20 cellular contexts compared by ENCODE assay signal in the genomic region with DNA sequence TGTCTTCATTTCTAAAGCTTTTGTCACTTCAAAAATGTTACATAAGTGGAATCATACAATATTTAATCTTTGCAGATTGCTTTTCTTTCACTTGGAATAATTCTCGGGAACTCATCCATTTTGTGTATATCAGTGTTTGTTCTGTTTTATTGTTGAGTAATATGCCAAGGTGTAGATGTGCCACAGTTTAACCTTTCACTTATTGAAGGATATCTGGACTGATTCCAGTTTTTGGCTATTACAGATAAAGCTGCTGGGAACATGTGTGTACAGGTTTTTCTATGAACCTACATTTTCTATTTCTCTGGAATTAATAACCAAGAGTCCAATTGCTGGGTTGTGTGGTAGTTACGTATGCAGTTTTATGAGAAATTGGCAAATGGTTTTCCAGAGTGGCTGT.
"Had no signal": no experiment of that assay in that cellular context is flagged by ENCODE, and none has a peak within 500 bp of the region (broad histone marks: within the 10 kb centered on the region; RNA-seq: fewer than 3 reads in every experiment).

No MANE protein-coding gene starts in this region.

- FAIRE-seq: endothelial cell of umbilical vein, islet of Langerhans, urothelium cell line had no signal

- H3K36me3 ChIP-seq: gastrocnemius medialis, heart right ventricle, left lung, neutrophil had no signal

- H3K27ac ChIP-seq: coronary artery, neutrophil, psoas muscle had no signal

- H3K9me3 ChIP-seq: gastrocnemius medialis, heart right ventricle, left lung, neutrophil, psoas muscle had no signal

- H3K4me3 ChIP-seq: coronary artery, gastrocnemius medialis, heart right ventricle, left lung, lung, psoas muscle had no signal

- H3K27me3 ChIP-seq: gastrocnemius medialis, heart right ventricle, left lung, neutrophil had no signal

- DNase-seq: effector CD4-positive, alpha-beta T cell; endodermal cell; gastrocnemius medialis; heart right ventricle; hypothalamus; kidney glomerular epithelial cell; left lung; naive thymus-derived CD8-positive, alpha-beta T cell; psoas muscle; retina; stimulated activated CD4-positive, alpha-beta T cell treated with anti-CD3 and anti-CD28 coated beads, Interleukin-12 subunit alpha, Interleukin-12 subunit beta, amount 100 ng/mL, for 4 hours; stimulated activated naive CD4-positive, alpha-beta T cell treated with Interleukin-2 at 50 U/mL for 16 hours had no signal

- ATAC-seq: esophagus mucosa; gastrocnemius medialis; heart right ventricle; left lung; naive thymus-derived CD8-positive, alpha-beta T cell; psoas muscle; sciatic nerve had no signal
